In genomic region chr19:4347521-4347920, GRCh38 we compare ENCODE assay signal across 24 cellular contexts. TPM values are rescaled to one million over a fixed set of nuclear protein-coding genes. Genes with fewer than 3 reads are reported as not detected.
"Had no signal": no experiment of that assay in that cellular context is flagged by ENCODE, and none has a peak within 500 bp of the region (broad histone marks: within the 10 kb centered on the region; RNA-seq: fewer than 3 reads in every experiment).

No MANE protein-coding gene starts in this region.

- DNase-seq: central memory CD4-positive, alpha-beta T cell; cortex of kidney; effector memory CD4-positive, alpha-beta T cell; gastrocnemius medialis; heart right ventricle; kidney glomerular epithelial cell; mucosa of descending colon; naive thymus-derived CD8-positive, alpha-beta T cell; stimulated activated CD4-positive, alpha-beta T cell treated with anti-CD3 and anti-CD28 coated beads, Interleukin-2, amount 100 ng/mL, for 24 hours; stimulated activated CD4-positive, alpha-beta T cell treated with anti-CD3 and anti-CD28 coated beads, Interleukin-4, amount 100 ng/mL, for 4 hours; stimulated activated naive B cell treated with anti-CD40 and anti-IgM and Interleukin-4, amounts not matched to agents 10 μg/mL and 1 μg/mL and 100 μg/mL, for 72 hours; stimulated activated naive CD8-positive, alpha-beta T cell treated with anti-CD3 and anti-CD28 coated beads, Interleukin-15, amount 100 ng/mL, for 72 hours; testis; transverse colon had no signal

- H3K4me3 ChIP-seq: gastrocnemius medialis, heart right ventricle, mucosa of descending colon, skin epidermis, testis, transverse colon had no signal

- H3K27ac Mint-ChIP-seq: naive thymus-derived CD8-positive, alpha-beta T cell; stimulated activated naive B cell treated with anti-CD40 and anti-IgM and Interleukin-4, amounts not matched to agents 10 μg/mL and 1 μg/mL and 100 μg/mL, for 72 hours had no signal

- H3K9me3 Mint-ChIP-seq: naive thymus-derived CD8-positive, alpha-beta T cell; stimulated activated naive B cell treated with anti-CD40 and anti-IgM and Interleukin-4, amounts not matched to agents 10 μg/mL and 1 μg/mL and 100 μg/mL, for 72 hours; stimulated activated naive CD8-positive, alpha-beta T cell treated with anti-CD3 and anti-CD28 coated beads, Interleukin-15, amount 100 ng/mL, for 72 hours had no signal

- H3K9me3 ChIP-seq: gastrocnemius medialis, heart right ventricle, mucosa of descending colon, testis, transverse colon had no signal

- H3K27ac ChIP-seq: gastrocnemius medialis, heart right ventricle, skin epidermis, testis, transverse colon had no signal

- ATAC-seq: esophagus mucosa; gastrocnemius medialis; heart right ventricle; mucosa of descending colon; naive thymus-derived CD8-positive, alpha-beta T cell; sciatic nerve; stimulated activated naive B cell treated with anti-CD40 and anti-IgM and Interleukin-4, amounts not matched to agents 10 μg/mL and 1 μg/mL and 100 μg/mL, for 72 hours; stimulated activated naive CD8-positive, alpha-beta T cell treated with anti-CD3 and anti-CD28 coated beads, Interleukin-15, amount 100 ng/mL, for 72 hours had no signal

- H3K27me3 ChIP-seq: gastrocnemius medialis, heart right ventricle, testis, transverse colon had no signal

- H3K36me3 ChIP-seq: gastrocnemius medialis, transverse colon had no signal

- H3K4me3 Mint-ChIP-seq: stimulated activated naive B cell treated with anti-CD40 and anti-IgM and Interleukin-4, amounts not matched to agents 10 μg/mL and 1 μg/mL and 100 μg/mL, for 72 hours; stimulated activated naive CD8-positive, alpha-beta T cell treated with anti-CD3 and anti-CD28 coated beads, Interleukin-15, amount 100 ng/mL, for 72 hours had no signal

- H3K27me3 Mint-ChIP-seq: stimulated activated naive B cell treated with anti-CD40 and anti-IgM and Interleukin-4, amounts not matched to agents 10 μg/mL and 1 μg/mL and 100 μg/mL, for 72 hours; stimulated activated naive CD8-positive, alpha-beta T cell treated with anti-CD3 and anti-CD28 coated beads, Interleukin-15, amount 100 ng/mL, for 72 hours had no signal

RNA-seq across cellular contexts. Expression of gene FSD1, which starts 43.1 kb away (rescaled TPM):
- total RNA-seq: gastrocnemius medialis, mesenteric fat pad, omental fat pad, subcutaneous adipose tissue, ureter had no signal

RNA-seq across cellular contexts. Expression of gene TMIGD2, which starts 45.3 kb away (rescaled TPM):
- total RNA-seq: fibroblast of lung, gastrocnemius medialis, lung microvascular endothelial cell, pulmonary artery endothelial cell had no signal
- polyA plus RNA-seq: fibroblast of lung had no signal
